In the genomic region with DNA sequence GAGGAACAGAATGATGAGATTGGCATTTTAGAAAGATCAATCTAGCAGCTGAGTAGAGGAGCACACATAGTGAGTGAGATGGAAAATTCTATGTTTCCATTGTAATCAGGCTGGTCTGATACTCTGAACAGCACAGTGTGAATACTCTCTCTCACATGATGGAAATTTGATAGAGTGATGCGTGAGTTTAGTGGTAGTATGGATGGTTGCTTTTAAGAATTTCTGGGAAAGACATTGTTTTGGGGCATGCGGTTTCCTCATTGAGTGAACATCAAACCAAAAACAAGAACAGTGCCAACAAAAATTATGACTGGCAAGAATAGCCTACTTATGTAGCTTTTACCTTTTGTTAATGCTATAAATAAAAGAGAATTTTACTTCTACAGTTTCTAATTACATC, we compare ENCODE assay signal across 17 cellular contexts.
A peak's percentile ranks its signal among the peaks of the same experiment; 100 is the strongest.
DNase-seq lines count a peak whose midpoint lies in the region; TF ChIP-seq lines count a peak whose summit lies in the region.
"Had no signal": no experiment of that assay in that cellular context is flagged by ENCODE, and none has a peak within 500 bp of the region (broad histone marks: within the 10 kb centered on the region; RNA-seq: fewer than 3 reads in every experiment).

No MANE protein-coding gene starts in this region.

- H3K36me3 ChIP-seq in left ventricle myocardium inferior, result no peaks in the 10 kb centered on the region
- H3K36me3 ChIP-seq: BLaER1 had no signal

- no peak for TF ChIP-seq CTCF in left ventricle myocardium inferior (IDR thresholded peaks at IDR 0.05; ENCODE audit: borderline replicate concordance)

- intact Hi-C loops in left ventricle myocardium inferior (cut with micrococcal nuclease) (no loop called here), cardiac septum (cut with DNase I) (no loop called here)

- no peaks in the 10 kb centered on the region for H3K9me3 ChIP-seq in left ventricle myocardium inferior (replicated peaks)
- H3K9me3 ChIP-seq: Caco-2 had no signal

- H3K27me3 ChIP-seq in left ventricle myocardium inferior (ENCODE audit: low read depth), result no peaks in the 10 kb centered on the region
- H3K27me3 ChIP-seq: BLaER1 had no signal

- no peak for DNase-seq in left ventricle myocardium inferior
- no peak for DNase-seq in cardiac septum (ENCODE audit: low spot score)
- peak; percentile 66 for DNase-seq in glomerular visceral epithelial cell (ENCODE audit: extremely low spot score)
- DNase-seq in renal cortical epithelial cell (ENCODE audit: low read depth), result peak; percentile 6
- DNase-seq in superior temporal gyrus (ENCODE audit: extremely low spot score), result no peak
- DNase-seq in activated T-cell treated with anti-CD3 and anti-CD28 coated beads for 4 hours, result no peak
- DNase-seq: Caco-2; CD4-positive, CD25-positive, alpha-beta regulatory T cell; CD8-positive, alpha-beta T cell; DMS79; EL; GDM1; H9 had no signal

- no peak overlapping the region for H3K4me3 ChIP-seq in left ventricle myocardium inferior
- H3K4me3 ChIP-seq: BLaER1, GM23338 had no signal

- peaks cover 80% of the 10 kb centered on the region for H3K4me1 ChIP-seq in left ventricle myocardium inferior
- H3K4me1 ChIP-seq: Caco-2 had no signal

- H3K27ac ChIP-seq in left ventricle myocardium inferior (replicated peaks), result peak overlapping the region; percentile 85
- H3K27ac ChIP-seq: 22Rv1, BLaER1, C4-2B had no signal

Comparison
In these comparisons a context has a peak if more than half of its experiments do, and no peak if none do; other contexts are left out.
1. DNase-seq: peak in glomerular visceral epithelial cell (single experiment) and renal cortical epithelial cell (single experiment); none in left ventricle myocardium inferior (single experiment), cardiac septum (single experiment), superior temporal gyrus (single experiment) and activated T-cell treated with anti-CD3 and anti-CD28 coated beads for 4 hours (single experiment).